In the genomic region with DNA sequence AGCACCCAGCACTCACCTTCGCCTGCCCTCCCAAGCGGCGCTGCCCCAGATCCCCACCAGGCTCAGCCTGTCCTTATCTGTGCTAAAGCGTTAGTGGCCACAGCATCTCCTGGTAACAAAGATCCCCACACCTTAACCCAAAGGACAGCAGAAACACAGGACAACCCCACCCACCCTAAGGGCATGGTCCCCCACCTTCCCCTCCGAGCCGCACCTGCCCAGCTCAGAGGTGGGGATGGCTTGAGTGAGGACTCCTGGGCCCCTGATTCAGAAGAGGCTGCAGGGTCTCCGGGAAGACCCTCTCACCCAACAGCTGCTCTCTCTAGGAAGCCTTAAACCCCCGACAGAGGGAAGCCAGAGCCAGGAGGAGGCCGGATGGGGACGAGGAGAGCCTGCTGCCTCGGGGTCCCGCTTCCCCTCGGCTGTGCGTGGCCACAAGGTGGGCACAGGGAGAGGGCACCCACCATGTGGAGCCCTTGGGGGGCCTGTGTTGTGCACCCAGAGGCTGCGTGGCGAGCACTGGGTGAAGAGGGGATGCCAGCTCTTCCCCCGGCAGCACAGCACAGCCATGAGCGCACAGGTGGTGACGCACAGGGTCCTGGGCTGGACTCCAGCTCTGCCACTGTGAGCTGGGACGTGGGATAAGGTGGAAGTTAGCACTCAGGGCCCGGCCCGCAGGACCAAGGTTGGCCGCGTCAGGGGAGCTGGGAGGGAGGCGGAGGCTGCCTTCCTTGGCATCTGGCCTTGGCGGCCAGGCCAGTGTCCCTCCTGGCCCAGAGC, we compare ENCODE assay signal across 25 cellular contexts. TPM values are rescaled to one million over a fixed set of nuclear protein-coding genes. Genes with fewer than 3 reads are reported as not detected.
A peak's percentile ranks its signal among the peaks of the same experiment; 100 is the strongest.
DNase-seq lines count a peak whose midpoint lies in the region; ATAC-seq and TF ChIP-seq lines count a peak whose summit lies in the region.
"Had no signal": no experiment of that assay in that cellular context is flagged by ENCODE, and none has a peak within 500 bp of the region (broad histone marks: within the 10 kb centered on the region; RNA-seq: fewer than 3 reads in every experiment).

No MANE protein-coding gene starts in this region.

- no peak for TF ChIP-seq POLR2A in IMR-90 (IDR thresholded peaks at IDR 0.05; ENCODE audit: low read depth, low read length)

- no peak overlapping the region for H3K18ac ChIP-seq in IMR-90 (ENCODE audit: low read depth, low read length)

- peaks cover 8% of the 10 kb centered on the region for H3K4me1 ChIP-seq in IMR-90 (ENCODE audit: control insufficient read depth, insufficient read depth, low read length)

- dilution Hi-C loops in IMR-90 (cut with HindIII; ENCODE audit: low sequenced_read_pairs, unreplicated experiment), result no loop called here

- no peaks in the 10 kb centered on the region for H3K9me3 ChIP-seq in IMR-90 (ENCODE audit: control insufficient read depth, insufficient read depth, low read length)

- WGBS in IMR-90 (ENCODE audit: extremely low coverage in 2 of 2, insufficient read length in 1 of 2), 2 experiments, result 91% methylated on average over 9 of the region's 26 CpGs; no CpG with 5 or more reads in 1 of the 2 experiments

- no peak overlapping the region for H3K23ac ChIP-seq in IMR-90 (ENCODE audit: low read depth, low read length)

- H2BK20ac ChIP-seq in IMR-90 (ENCODE audit: low read depth, low read length), result no peak overlapping the region

- H3K9me1 ChIP-seq in IMR-90 (ENCODE audit: insufficient read depth, low read length), result peaks cover 4% of the 10 kb centered on the region

- no peak overlapping the region for H2BK120ac ChIP-seq in IMR-90 (ENCODE audit: low read depth, low read length)

- no peak for TF ChIP-seq CTCF in IMR-90 (conservative IDR thresholded peaks at IDR 0.05; ENCODE audit: low read depth, low read length)

- no peak overlapping the region for H3K4ac ChIP-seq in IMR-90 (ENCODE audit: low read depth, low read length)

- peak overlapping the region; percentile 32 for H2AFZ ChIP-seq in IMR-90 (replicated peaks; ENCODE audit: low read length, poor library complexity)
- H2AFZ ChIP-seq: GM23248 had no signal

- in situ Hi-C loops in IMR-90 (cut with MboI; ENCODE audit: low sequenced_read_pairs), result no loop called here

- H3K27ac ChIP-seq in IMR-90 (ENCODE audit: insufficient read depth, low read length), result no peak overlapping the region
- H3K27ac ChIP-seq: 22Rv1, GM23248, HL-60 had no signal

- no peaks in the 10 kb centered on the region for H3K36me3 ChIP-seq in IMR-90 (ENCODE audit: control insufficient read depth, insufficient read depth, low read length)

- no peak for TF ChIP-seq RAD21 in IMR-90 (IDR thresholded peaks at IDR 0.05; ENCODE audit: low read length)

- no TSS peak for BruUV-seq in IMR-90 (replicated peaks; lab: Mats Ljungman, UMichigan)

- no peak overlapping the region for H4K91ac ChIP-seq in IMR-90 (ENCODE audit: insufficient read depth, low read depth, low read length)

- peaks cover 12% of the 10 kb centered on the region; the same call in 1 of the 2 replicates for H3K27me3 ChIP-seq in IMR-90 (ENCODE audit: control insufficient read depth, insufficient read depth, low read length)

- no peaks in the 10 kb centered on the region for H3K79me1 ChIP-seq in IMR-90 (ENCODE audit: low read depth in 1 of 2, low read length in 2 of 2)

- no peak overlapping the region for H2AK5ac ChIP-seq in IMR-90 (ENCODE audit: low read depth, low read length)

- H4K5ac ChIP-seq in IMR-90 (ENCODE audit: low read depth, low read length), result no peak overlapping the region

- no peak overlapping the region for H2BK5ac ChIP-seq in IMR-90 (ENCODE audit: low read depth, low read length, poor library complexity, severe bottlenecking)

- H3K14ac ChIP-seq in IMR-90 (replicated peaks; ENCODE audit: low read depth, low read length), result no peak overlapping the region

- CTCF ChIA-PET in IMR-90 (lab: Yijun Ruan, JAX), result no interaction called here

- peak; percentile 70 for DNase-seq in Right ventricle myocardium inferior (ENCODE audit: missing footprints)
- DNase-seq in cardiac septum (ENCODE audit: low spot score), result no peak
- DNase-seq in IMR-90, result no peak
- peak; percentile 9 for DNase-seq in left ventricle myocardium superior
- DNase-seq in posterior vena cava (ENCODE audit: low spot score), result peak; percentile 64
- DNase-seq in HUDEP-2 (lab: John Stamatoyannopoulos, UW; ENCODE audit: unreplicated experiment in 76 of 76), result no peak
- DNase-seq: ACHN; C1 segment of cervical spinal cord; Calu3; CD8-positive, alpha-beta memory T cell; DMS153; GM23248; H9; NCI-H1694 treated with DMSO at 0.1 percent for 48 hours; NCI-H446; NCI-H526; OCI-M1; RPMI8226 had no signal

- no peak overlapping the region for H4K8ac ChIP-seq in IMR-90 (ENCODE audit: low read depth in 2 of 2, low read length in 2 of 2)

- H2BK15ac ChIP-seq in IMR-90 (ENCODE audit: low read depth, low read length), result no peak overlapping the region

- H3K4me2 ChIP-seq in IMR-90 (ENCODE audit: low read depth, low read length), result no peak overlapping the region

- no peak for ATAC-seq in Right ventricle myocardium inferior
- ATAC-seq in IMR-90 (ENCODE audit: low read depth), result no peak
- ATAC-seq in left ventricle myocardium superior, result no peak
- ATAC-seq in activated CD4-positive, CD25-positive, alpha-beta regulatory T cell treated with anti-CD3 and anti-CD28 coated beads, Interleukin-2, amount 50 U/mL, for 24 hours, result no peak
- ATAC-seq in GM21576 (IDR thresholded peaks at IDR 0.05; ENCODE audit: unreplicated experiment), result no peak
- ATAC-seq: SK-N-SH treated with all-trans-retinoic acid at 6 μM for 48 hours had no signal

- H3K56ac ChIP-seq in IMR-90 (ENCODE audit: extremely low read depth, insufficient read depth, low read length), result no peak overlapping the region

- no peak overlapping the region for H2AK9ac ChIP-seq in IMR-90 (replicated peaks; ENCODE audit: low read depth, low read length, poor library complexity)

- H3K9ac ChIP-seq in IMR-90 (ENCODE audit: low read depth, low read length), result no peak overlapping the region
- H3K9ac ChIP-seq: GM23248 had no signal

- POLR2A ChIA-PET in IMR-90 (lab: Charles Lee; ENCODE audit: unreplicated experiment), result no interaction called here

- intact Hi-C loops in Right ventricle myocardium inferior (cut with DNase I) (no loop called here), cardiac septum (cut with DNase I) (no loop called here), IMR-90 (cut with micrococcal nuclease) (no loop called here), left ventricle myocardium superior (cut with micrococcal nuclease) (no loop called here), posterior vena cava (cut with DNase I) (no loop called here)

- no peak overlapping the region for H3K4me3 ChIP-seq in IMR-90 (ENCODE audit: insufficient read depth, low read depth, low read length)
- H3K4me3 ChIP-seq: GM23248 had no signal

- no peaks in the 10 kb centered on the region for H4K20me1 ChIP-seq in IMR-90 (ENCODE audit: insufficient read depth, low read length)

TF ChIP-seq in IMR-90, 13 proteins besides CTCF, POLR2A, EP300 and RAD21 (continues in another document):
- TF ChIP-seq CHD1 (IDR thresholded peaks at IDR 0.05; ENCODE audit: low read depth, low read length) (no peak), FOS (IDR thresholded peaks at IDR 0.05; ENCODE audit: low read depth, low read length) (no peak), CEBPB (IDR thresholded peaks at IDR 0.05; ENCODE audit: low read depth, low read length) (no peak), NFE2L2 (IDR thresholded peaks at IDR 0.05; ENCODE audit: low read depth, low read length) (no peak), SMC3 (IDR thresholded peaks at IDR 0.05; ENCODE audit: low read depth, low read length) (no peak), MAZ (IDR thresholded peaks at IDR 0.05; ENCODE audit: borderline replicate concordance, low read depth, low read length) (no peak), MXI1 (IDR thresholded peaks at IDR 0.05; ENCODE audit: borderline replicate concordance, low read depth, low read length) (no peak)
- TF ChIP-seq, protein P1, sequence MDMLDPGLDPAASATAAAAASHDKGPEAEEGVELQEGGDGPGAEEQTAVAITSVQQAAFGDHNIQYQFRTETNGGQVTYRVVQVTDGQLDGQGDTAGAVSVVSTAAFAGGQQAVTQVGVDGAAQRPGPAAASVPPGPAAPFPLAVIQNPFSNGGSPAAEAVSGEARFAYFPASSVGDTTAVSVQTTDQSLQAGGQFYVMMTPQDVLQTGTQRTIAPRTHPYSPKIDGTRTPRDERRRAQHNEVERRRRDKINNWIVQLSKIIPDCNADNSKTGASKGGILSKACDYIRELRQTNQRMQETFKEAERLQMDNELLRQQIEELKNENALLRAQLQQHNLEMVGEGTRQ (IDR thresholded peaks at IDR 0.05; ENCODE audit: low read depth, low read length), result no peak

RNA-seq across cellular contexts. Expression of gene MRGBP, which starts 31.9 kb away (rescaled TPM):
- total RNA-seq in Right ventricle myocardium inferior (10.0 TPM), cardiac septum (7.9 TPM), IMR-90 (2012; rRNA removed) (18.3 and 21.9 TPM in 2 replicates), left ventricle myocardium superior (11.1 TPM), posterior vena cava (1 to 10 TPM; 5.0 to 8.0 TPM)
- 15.5 and 17.7 TPM in 2 replicates for polyA plus RNA-seq in IMR-90 (2012; rRNA removed)
- 14.9 and 16.0 TPM in 2 replicates for polyA plus RNA-seq in IMR-90 (2012; cell fraction: cytosol; rRNA removed)
- 21.4 and 23.1 TPM in 2 replicates for polyA plus RNA-seq in IMR-90 (2012; cell fraction: nucleus; rRNA removed; ENCODE audit: low replicate concordance)

RNA-seq across cellular contexts. Expression of gene OGFR, which starts 40.3 kb away (rescaled TPM):
- total RNA-seq in Right ventricle myocardium inferior, result 22.5 TPM
- 16.4 TPM for total RNA-seq in cardiac septum
- total RNA-seq in IMR-90 (2012; rRNA removed), result 22.4 and 26.9 TPM in 2 replicates
- 30.1 and 38.2 TPM in 2 replicates for polyA plus RNA-seq in IMR-90 (2012; rRNA removed)
- 45.5 and 52.1 TPM in 2 replicates for polyA plus RNA-seq in IMR-90 (2012; cell fraction: cytosol; rRNA removed)
- 73.9 and 106 TPM in 2 replicates for polyA plus RNA-seq in IMR-90 (2012; cell fraction: nucleus; rRNA removed; ENCODE audit: low replicate concordance)
- 21.0 TPM for total RNA-seq in left ventricle myocardium superior
- 10 to 100 TPM; 27.7 to 29.4 TPM for total RNA-seq in posterior vena cava

RNA-seq across cellular contexts. Expression of gene COL9A3, which starts 52.5 kb away (rescaled TPM):
- 5.5 TPM for total RNA-seq in Right ventricle myocardium inferior
- 0.94 TPM for total RNA-seq in cardiac septum
- total RNA-seq in IMR-90 (2012; rRNA removed), result 0.28 and 0.36 TPM in 2 replicates
- polyA plus RNA-seq in IMR-90 (2012; rRNA removed), result 1.4 TPM in 2 replicates
- 2.3 and 2.9 TPM in 2 replicates for polyA plus RNA-seq in IMR-90 (2012; cell fraction: cytosol; rRNA removed)
- 11.3 and 14.6 TPM in 2 replicates for polyA plus RNA-seq in IMR-90 (2012; cell fraction: nucleus; rRNA removed; ENCODE audit: low replicate concordance)
- 2.9 TPM for total RNA-seq in left ventricle myocardium superior
- 1 to 10 TPM; 1.0 to 1.9 TPM for total RNA-seq in posterior vena cava
- total RNA-seq: CD8-positive, alpha-beta memory T cell; GM23248; MCF 10A had no signal
- polyA plus RNA-seq: CD8-positive, alpha-beta memory T cell had no signal

RNA-seq across cellular contexts. Expression of gene NTSR1, which starts 55.7 kb away (rescaled TPM):
- total RNA-seq in Right ventricle myocardium inferior (not detected), cardiac septum (0.08 TPM), IMR-90 (2012; rRNA removed) (0.54 and 0.56 TPM in 2 replicates), left ventricle myocardium superior (not detected), posterior vena cava (under 1 TPM in 1 of 2 donors, not detected in 1; 0.14 TPM)
- polyA plus RNA-seq in IMR-90 (2012; rRNA removed), result 1.8 and 2.3 TPM in 2 replicates
- 1.1 and 1.9 TPM in 2 replicates for polyA plus RNA-seq in IMR-90 (2012; cell fraction: cytosol; rRNA removed)
- polyA plus RNA-seq in IMR-90 (2012; cell fraction: nucleus; rRNA removed; ENCODE audit: low replicate concordance), result 1.2 and 2.9 TPM in 2 replicates
- total RNA-seq: Calu3; CD8-positive, alpha-beta memory T cell; G401; GM23248 had no signal
- polyA plus RNA-seq: CD8-positive, alpha-beta memory T cell; GM23248 had no signal

Comparison
In these comparisons a context has a peak if more than half of its experiments do, and no peak if none do; other contexts are left out.
1. DNase-seq: peak in Right ventricle myocardium inferior (single experiment), left ventricle myocardium superior (single experiment) and posterior vena cava (single experiment); none in cardiac septum (single experiment), IMR-90 (single experiment) and HUDEP-2 (0 of 76).